ENCODE assay signal across 8 cellular contexts in genomic region chr15:64354683-64355558, GRCh38. TPM values are rescaled to one million over a fixed set of nuclear protein-coding genes. Genes with fewer than 3 reads are reported as not detected.
DNase-seq lines count a peak whose midpoint lies in the region; ATAC-seq and TF ChIP-seq lines count a peak whose summit lies in the region.

No MANE protein-coding gene starts in this region.

- H3K79me2 ChIP-seq in PC-9 (ENCODE audit: low read depth), result peaks cover 36% of the 10 kb centered on the region

- H3F3A ChIP-seq in PC-9 (ENCODE audit: insufficient read depth, low read depth), result peaks cover 11% of the 10 kb centered on the region; the same call in 1 of the 2 replicates

- TSS peak; percentile 53 for BruUV-seq in PC-9 (replicated peaks; lab: Mats Ljungman, UMichigan)

- H3K4me2 ChIP-seq in PC-9, result peak overlapping the region; percentile 82

- no peaks in the 10 kb centered on the region for H3K27me3 ChIP-seq in PC-9 (ENCODE audit: insufficient read depth, low read depth)
- H3K27me3 ChIP-seq in mucosa of stomach (ENCODE audit: control insufficient read depth, insufficient read depth, low read length), result no peaks in the 10 kb centered on the region

- intact Hi-C loops in PC-9 (cut with micrococcal nuclease; ENCODE audit: unreplicated experiment), result no loop called here

- H3K4me1 ChIP-seq in PC-9 (replicated peaks; ENCODE audit: insufficient read depth) (peaks cover 6% of the 10 kb centered on the region), mucosa of stomach (ENCODE audit: control insufficient read depth, insufficient read depth, low read length) (peaks cover 9% of the 10 kb centered on the region)

- H3K9me3 ChIP-seq in PC-9 (ENCODE audit: insufficient read depth, low read depth), result no peaks in the 10 kb centered on the region
- H3K9me3 ChIP-seq in mucosa of stomach (ENCODE audit: control insufficient read depth, low read length), result no peaks in the 10 kb centered on the region

- H3K9ac ChIP-seq in mucosa of stomach (ENCODE audit: low read length), result peak overlapping the region; percentile 76

- CTCF ChIA-PET in PC-9 (lab: Charles Lee), result interaction anchor here (0.6 kb wide), 1 partner anchor 930 kb away, joined by 7 read pairs; no protein-coding TSS in a partner anchor

- no peaks in the 10 kb centered on the region for H3K9me2 ChIP-seq in PC-9 (ENCODE audit: insufficient read depth)

- H4K20me1 ChIP-seq in PC-9 (ENCODE audit: insufficient read depth), result no peaks in the 10 kb centered on the region

- peak overlapping the region; percentile 93 for H2AFZ ChIP-seq in PC-9

- ATAC-seq in GM19397 (IDR thresholded peaks at IDR 0.05; ENCODE audit: unreplicated experiment) (no peak), HG03378 (IDR thresholded peaks at IDR 0.05; ENCODE audit: unreplicated experiment) (no peak)

- peak overlapping the region; percentile 58; the same call in 1 of the 2 replicates for H3K27ac ChIP-seq in PC-9
- H3K27ac ChIP-seq in cingulate gyrus (ENCODE audit: low read depth, low read length), result peak overlapping the region; percentile 19

- DNase-seq in stimulated activated CD8-positive, alpha-beta memory T cell treated with anti-CD3 and anti-CD28 coated beads, Interleukin-12 subunit alpha, Interleukin-12 subunit beta, amount 100 ng/mL, for 1 hour (ENCODE audit: low read depth), result peak; percentile 2
- no peak for DNase-seq in stimulated activated CD8-positive, alpha-beta memory T cell treated with anti-CD3 and anti-CD28 coated beads, Interleukin-4, amount 100 ng/mL, for 48 hours
- DNase-seq in PC-9 (no peak), DMS114 treated with DMSO at 0.1 percent for 48 hours (lab: John Stamatoyannopoulos, UW; ENCODE audit: unreplicated experiment) (no peak)

- H3K4me3 ChIP-seq in PC-9 (peak overlapping the region; percentile 82), mucosa of stomach (ENCODE audit: low read length) (peak overlapping the region; percentile 67)

- POLR2A ChIA-PET in PC-9 (lab: Charles Lee; ENCODE audit: unreplicated experiment), result no interaction called here

- TF ChIP-seq CTCF in PC-9 (conservative IDR thresholded peaks at IDR 0.05), result no peak

- H3K36me3 ChIP-seq in PC-9 (ENCODE audit: low read depth) (no peaks in the 10 kb centered on the region), mucosa of stomach (ENCODE audit: control insufficient read depth, insufficient read depth, low read length) (no peaks in the 10 kb centered on the region)

RNA-seq across cellular contexts. Expression of gene CSNK1G1, which starts 1.1 kb away (rescaled TPM):
- total RNA-seq in PC-9 (2021), result 16.4 and 19.6 TPM in 2 replicates

RNA-seq across cellular contexts. Expression of gene PCLAF, which starts 26.3 kb away (rescaled TPM):
- total RNA-seq in PC-9 (2021), result 59.5 and 70.4 TPM in 2 replicates

RNA-seq across cellular contexts. Expression of gene TRIP4, which starts 32.7 kb away (rescaled TPM):
- 15.5 and 18.1 TPM in 2 replicates for total RNA-seq in PC-9 (2021)
